In genomic region chr6:25193147-25193864, GRCh38 we compare ENCODE assay signal across 9 cellular contexts.
A peak's percentile ranks its signal among the peaks of the same experiment; 100 is the strongest.
DNase-seq lines count a peak whose midpoint lies in the region; ATAC-seq and TF ChIP-seq lines count a peak whose summit lies in the region.
"Had no signal": no experiment of that assay in that cellular context is flagged by ENCODE, and none has a peak within 500 bp of the region (broad histone marks: within the 10 kb centered on the region; RNA-seq: fewer than 3 reads in every experiment).

No MANE protein-coding gene starts in this region.

- H3K4me1 ChIP-seq in adipocyte (ENCODE audit: control insufficient read depth, insufficient read depth, low read length) (peaks cover 24% of the 10 kb centered on the region), skeletal muscle satellite cell (ENCODE audit: control insufficient read depth, insufficient read depth, low read length) (peaks cover 36% of the 10 kb centered on the region)
- no peaks in the 10 kb centered on the region for H3K4me1 ChIP-seq in CD8-positive, alpha-beta T cell (ENCODE audit: insufficient read depth, low read length)

- no peaks in the 10 kb centered on the region for H3K27me3 ChIP-seq in adipocyte (replicated peaks; ENCODE audit: control insufficient read depth, insufficient read depth, low read length)
- H3K27me3 ChIP-seq in skeletal muscle satellite cell (ENCODE audit: control insufficient read depth, insufficient read depth, low read length), result no peaks in the 10 kb centered on the region
- no peaks in the 10 kb centered on the region for H3K27me3 ChIP-seq in CD8-positive, alpha-beta T cell (ENCODE audit: insufficient read depth, low read length)

- intact Hi-C loops in Right ventricle myocardium superior (cut with DNase I), result no loop called here
- intact Hi-C loops in CD8-positive, alpha-beta T cell (cut with DNase I, micrococcal nuclease), result no loop called here

- H3K27ac Mint-ChIP-seq in CD8-positive, alpha-beta T cell, result no peak overlapping the region
- no peak overlapping the region for H3K27ac Mint-ChIP-seq in T-helper 2 cell treated with Interferon-gamma antibody and Interleukin-4, amounts not matched to agents 5 μg/mL and 100 μg/mL, for 36 hours
- H3K27ac Mint-ChIP-seq: dendritic cell treated with granulocyte-macrophage colony-stimulating factor and Interleukin-4, amounts not matched to agents 40 ng/mL and 50 ng/mL, for 4 days had no signal

- POLR2A ChIA-PET in CD8-positive, alpha-beta T cell (lab: Charles Lee), result interaction anchor here (0.7 kb wide), 1 partner anchor 100 kb away, joined by 3 read pairs; no protein-coding TSS in a partner anchor

- H3K36me3 ChIP-seq in adipocyte (ENCODE audit: control insufficient read depth, insufficient read depth, low read length, severe bottlenecking) (no peaks in the 10 kb centered on the region), skeletal muscle satellite cell (ENCODE audit: insufficient read depth, low read length) (no peaks in the 10 kb centered on the region)
- no peaks in the 10 kb centered on the region for H3K36me3 ChIP-seq in CD8-positive, alpha-beta T cell (ENCODE audit: insufficient read depth, low read length)

- ATAC-seq in Right ventricle myocardium superior (ENCODE audit: poor library complexity), result peak; percentile 87
- ATAC-seq in CD8-positive, alpha-beta T cell, result no peak
- no peak for ATAC-seq in GM19397 (IDR thresholded peaks at IDR 0.05; ENCODE audit: unreplicated experiment)

- peaks cover 6% of the 10 kb centered on the region for H3K27me3 Mint-ChIP-seq in CD8-positive, alpha-beta T cell (ENCODE audit: low read depth)
- peaks cover 27% of the 10 kb centered on the region for H3K27me3 Mint-ChIP-seq in T-helper 2 cell treated with Interferon-gamma antibody and Interleukin-4, amounts not matched to agents 5 μg/mL and 100 μg/mL, for 36 hours (ENCODE audit: low read depth)
- H3K27me3 Mint-ChIP-seq: dendritic cell treated with granulocyte-macrophage colony-stimulating factor and Interleukin-4, amounts not matched to agents 40 ng/mL and 50 ng/mL, for 4 days had no signal

- peak overlapping the region; percentile 65 for H3K4me2 ChIP-seq in skeletal muscle satellite cell (ENCODE audit: low read length)

- peak; percentile 89 for DNase-seq in GM04503 (ENCODE audit: low read depth)
- peak; percentile 97 for DNase-seq in adipocyte (ENCODE audit: low read depth)
- DNase-seq in Right ventricle myocardium superior, result no peak
- no peak for DNase-seq in CD8-positive, alpha-beta T cell
- DNase-seq in T-helper 2 cell treated with Interferon-gamma antibody and Interleukin-4, amounts not matched to agents 5 μg/mL and 100 μg/mL, for 36 hours (ENCODE audit: low spot score), result no peak
- no peak for DNase-seq in activated CD8-positive, alpha-beta memory T cell treated with anti-CD3 and anti-CD28 coated beads for 24 hours

- H3K9ac ChIP-seq in adipocyte (ENCODE audit: low read length) (peak overlapping the region; percentile 66), skeletal muscle satellite cell (ENCODE audit: low read depth, low read length) (peak overlapping the region; percentile 77)

- no peaks in the 10 kb centered on the region for H3K36me3 Mint-ChIP-seq in CD8-positive, alpha-beta T cell
- no peaks in the 10 kb centered on the region for H3K36me3 Mint-ChIP-seq in T-helper 2 cell treated with Interferon-gamma antibody and Interleukin-4, amounts not matched to agents 5 μg/mL and 100 μg/mL, for 36 hours (ENCODE audit: low read depth)

- CTCF ChIA-PET in CD8-positive, alpha-beta T cell (lab: Charles Lee), result no interaction called here

- H3K4me3 ChIP-seq in adipocyte (ENCODE audit: low read length), result peak overlapping the region; percentile 64
- peak overlapping the region; percentile 25 for H3K4me3 ChIP-seq in skeletal muscle satellite cell (ENCODE audit: low read length)
- H3K4me3 ChIP-seq in CD8-positive, alpha-beta T cell (ENCODE audit: low read depth, low read length), result no peak overlapping the region

- H3K4me1 Mint-ChIP-seq in CD8-positive, alpha-beta T cell (ENCODE audit: low read depth), result no peaks in the 10 kb centered on the region
- H3K4me1 Mint-ChIP-seq in T-helper 2 cell treated with Interferon-gamma antibody and Interleukin-4, amounts not matched to agents 5 μg/mL and 100 μg/mL, for 36 hours (ENCODE audit: low read depth), result no peaks in the 10 kb centered on the region

- H3K9me3 ChIP-seq in adipocyte (ENCODE audit: control insufficient read depth, low read length) (no peaks in the 10 kb centered on the region), skeletal muscle satellite cell (replicated peaks; ENCODE audit: low read length) (no peaks in the 10 kb centered on the region)
- H3K9me3 ChIP-seq in CD8-positive, alpha-beta T cell (ENCODE audit: low read length), result no peaks in the 10 kb centered on the region

- H3K9me3 Mint-ChIP-seq in CD8-positive, alpha-beta T cell, result no peaks in the 10 kb centered on the region
- no peaks in the 10 kb centered on the region for H3K9me3 Mint-ChIP-seq in T-helper 2 cell treated with Interferon-gamma antibody and Interleukin-4, amounts not matched to agents 5 μg/mL and 100 μg/mL, for 36 hours
- H3K9me3 Mint-ChIP-seq: dendritic cell treated with granulocyte-macrophage colony-stimulating factor and Interleukin-4, amounts not matched to agents 40 ng/mL and 50 ng/mL, for 4 days had no signal

- TF ChIP-seq CTCF in CD8-positive, alpha-beta T cell (IDR thresholded peaks at IDR 0.05), result no peak

- no peak overlapping the region for H3K27ac ChIP-seq in CD8-positive, alpha-beta T cell (ENCODE audit: low read depth, low read length)

- H3K4me3 Mint-ChIP-seq in CD8-positive, alpha-beta T cell, result no peak overlapping the region
- H3K4me3 Mint-ChIP-seq in T-helper 2 cell treated with Interferon-gamma antibody and Interleukin-4, amounts not matched to agents 5 μg/mL and 100 μg/mL, for 36 hours, result no peak overlapping the region
- H3K4me3 Mint-ChIP-seq: dendritic cell treated with granulocyte-macrophage colony-stimulating factor and Interleukin-4, amounts not matched to agents 40 ng/mL and 50 ng/mL, for 4 days had no signal

Comparison
In these comparisons a context has a peak if more than half of its experiments do, and no peak if none do; other contexts are left out.
1. DNase-seq: peak in GM04503 (single experiment) and adipocyte (single experiment); none in Right ventricle myocardium superior (single experiment), CD8-positive, alpha-beta T cell (0 of 7), T-helper 2 cell treated with Interferon-gamma antibody and Interleukin-4, amounts not matched to agents 5 μg/mL and 100 μg/mL, for 36 hours (single experiment) and activated CD8-positive, alpha-beta memory T cell treated with anti-CD3 and anti-CD28 coated beads for 24 hours (single experiment).